Comparison of ENCODE assay signal across 23 cellular contexts in the genomic region with DNA sequence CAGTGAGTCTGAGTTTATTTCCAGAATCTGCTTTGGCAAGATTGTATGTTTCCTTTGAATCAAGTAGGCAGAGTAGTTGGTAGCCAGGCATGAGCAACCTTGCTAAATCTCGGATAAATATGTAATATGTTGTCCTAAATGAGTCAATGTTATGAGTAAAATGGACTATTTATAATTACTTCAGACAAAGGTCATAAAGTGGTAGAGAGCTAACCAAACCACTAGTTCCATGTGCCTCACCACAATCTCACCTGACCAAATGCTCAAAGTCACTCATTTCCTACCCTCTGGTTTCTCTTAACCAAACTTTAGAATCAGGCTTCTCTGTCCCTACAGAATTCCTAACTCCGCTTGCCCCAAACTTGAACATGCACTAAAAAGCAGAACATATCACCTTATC.
"Had no signal": no experiment of that assay in that cellular context is flagged by ENCODE, and none has a peak within 500 bp of the region (broad histone marks: within the 10 kb centered on the region; RNA-seq: fewer than 3 reads in every experiment).

No MANE protein-coding gene starts in this region.

- DNase-seq: activated CD4-positive, alpha-beta memory T cell treated with anti-CD3 and anti-CD28 coated beads for 36 hours; activated CD4-positive, alpha-beta T cell treated with anti-CD3 and anti-CD28 coated beads, Interleukin-2, amount 10 ng/mL, durations not matched to agents 24 days and 14 days; activated CD4-positive, CD25-positive, alpha-beta regulatory T cell treated with anti-CD3 and anti-CD28 coated beads, Interleukin-2, amount 50 U/mL, for 72 hours; activated CD8-positive, alpha-beta memory T cell treated with anti-CD3 and anti-CD28 coated beads, Interleukin-2, amount 50 U/mL, for 4 hours; activated gamma-delta T cell; activated naive CD4-positive, alpha-beta T cell treated with anti-CD3 and anti-CD28 coated beads, Interleukin-2, amount 10 ng/mL, durations not matched to agents 7 days and 5 days; activated naive CD8-positive, alpha-beta T cell treated with anti-CD3 and anti-CD28 coated beads, Interleukin-2, amount 10 ng/mL, durations not matched to agents 7 days and 5 days; activated T-cell treated with anti-CD3 and anti-CD28 coated beads, Interleukin-2, amount 50 U/mL, for 24 hours; dermis blood vessel endothelial cell; effector CD4-positive, alpha-beta T cell; gastrocnemius medialis; head of caudate nucleus; hippocampal formation; midbrain; natural killer cell; occipital lobe; right cardiac atrium; stimulated activated CD4-positive, alpha-beta T cell treated with anti-CD3 and anti-CD28 coated beads, Interleukin-2, amount 100 ng/mL, for 48 hours; stimulated activated naive CD8-positive, alpha-beta T cell treated with anti-CD3 and anti-CD28 coated beads, Interleukin-15, Interleukin-2, amounts not matched to agents 100 U/mL and 50 U/mL, for 24 hours; uterus; WERI-Rb-1 had no signal

- H3K4me3 ChIP-seq: ascending aorta, gastrocnemius medialis, neural progenitor cell, uterus had no signal

- ATAC-seq: gastrocnemius medialis; natural killer cell; right cardiac atrium; stimulated activated naive CD8-positive, alpha-beta T cell treated with anti-CD3 and anti-CD28 coated beads, Interleukin-15, Interleukin-2, amounts not matched to agents 100 U/mL and 50 U/mL, for 24 hours had no signal
